Comparison of ENCODE assay signal across 17 cellular contexts in the genomic region with DNA sequence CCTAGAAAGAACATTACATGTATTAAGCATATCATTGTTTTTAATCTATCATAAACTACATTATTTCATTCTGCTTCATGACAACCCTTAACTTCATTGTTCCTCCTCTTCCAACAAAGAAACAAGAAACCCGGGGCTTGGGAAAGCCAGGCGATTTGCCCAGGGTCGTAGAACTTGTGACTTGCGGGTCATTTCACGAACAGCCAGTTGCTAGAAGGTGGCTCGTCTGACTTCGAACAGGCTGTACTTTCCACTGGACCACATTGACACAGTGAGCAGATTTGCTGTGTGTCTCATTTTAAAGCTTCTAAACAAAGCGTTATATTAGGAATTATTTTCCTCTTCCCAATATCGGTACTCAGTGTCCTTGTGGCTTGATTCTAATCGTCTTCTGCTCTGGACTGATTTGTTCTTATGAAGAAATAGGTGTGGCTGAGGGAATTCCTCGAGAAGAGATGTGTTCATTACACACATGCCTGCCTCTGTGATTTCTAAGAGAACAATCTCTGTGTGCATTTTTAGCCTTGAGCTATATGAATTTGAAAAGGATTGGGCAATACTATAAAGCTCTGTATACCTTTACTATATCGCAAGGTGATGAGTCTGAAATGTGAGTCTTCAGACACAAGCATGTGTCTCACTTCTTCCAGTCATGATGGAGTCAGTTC.
DNase-seq lines count a peak whose midpoint lies in the region; TF ChIP-seq lines count a peak whose summit lies in the region.
"Had no signal": no experiment of that assay in that cellular context is flagged by ENCODE, and none has a peak within 500 bp of the region (broad histone marks: within the 10 kb centered on the region; RNA-seq: fewer than 3 reads in every experiment).

No MANE protein-coding gene starts in this region.

- H3K9me2 ChIP-seq in hepatocyte (replicated peaks; ENCODE audit: insufficient read depth) = no peaks in the 10 kb centered on the region

- H3K4me1 Mint-ChIP-seq in MCF 10A (ENCODE audit: insufficient read depth, unreplicated experiment) (peaks cover 18% of the 10 kb centered on the region), neural progenitor cell (peaks cover 3% of the 10 kb centered on the region)

- H4K20me1 ChIP-seq in hepatocyte (ENCODE audit: insufficient read depth, poor library complexity, severe bottlenecking) (no peaks in the 10 kb centered on the region), neural progenitor cell (ENCODE audit: low read depth) (no peaks in the 10 kb centered on the region)
- H4K20me1 ChIP-seq: BLaER1 had no signal

- H3F3A ChIP-seq in neural progenitor cell (ENCODE audit: low read depth) = no peaks in the 10 kb centered on the region

- no peak overlapping the region for H2AFZ ChIP-seq in hepatocyte
- H2AFZ ChIP-seq in neural progenitor cell (replicated peaks) = no peak overlapping the region

- DNase-seq in MCF 10A (ENCODE audit: unreplicated experiment) (peak; percentile 62), breast epithelium (ENCODE audit: low spot score in 2 of 2) (no peak), hepatocyte (ENCODE audit: low spot score) (no peak), neural progenitor cell (ENCODE audit: low spot score) (no peak), testis (peak; percentile 69), NCI-H1694 (lab: John Stamatoyannopoulos, UW) (no peak), NCI-H345 (lab: John Stamatoyannopoulos, UW) (no peak), OCI-M2 (lab: John Stamatoyannopoulos, UW; ENCODE audit: unreplicated experiment) (no peak)
- DNase-seq: DMS 273 treated with DMSO at 0.1 percent for 48 hours, HFFc6, KG1, NCI-H1092, NCI-H187, NCI-H774 had no signal

- CTCF ChIA-PET in MCF 10A (lab: Yijun Ruan, JAX) = interaction anchor here (0.6 to 2.2 kb wide), 9 partner anchors 72 to 971 kb away, joined by 3 to 9 read pairs (median 5); no protein-coding TSS in a partner anchor

- POLR2A ChIA-PET in MCF 10A (lab: Yijun Ruan, JAX) = interaction anchor here (0.6 to 2.2 kb wide), 12 partner anchors 10 to 492 kb away, joined by 3 to 7 read pairs (median 4); a partner anchor contains a TSS

- no TSS peak for BruUV-seq in MCF 10A (replicated peaks; lab: Mats Ljungman, UMichigan)

- no peaks in the 10 kb centered on the region for H3K4me1 ChIP-seq in breast epithelium
- peaks cover 6% of the 10 kb centered on the region for H3K4me1 ChIP-seq in hepatocyte (ENCODE audit: insufficient read depth)
- no peaks in the 10 kb centered on the region for H3K4me1 ChIP-seq in neural progenitor cell
- peaks cover 10% of the 10 kb centered on the region for H3K4me1 ChIP-seq in testis

- H3K27me3 ChIP-seq in breast epithelium (no peaks in the 10 kb centered on the region), hepatocyte (no peaks in the 10 kb centered on the region), neural progenitor cell (no peaks in the 10 kb centered on the region), testis (no peaks in the 10 kb centered on the region)
- H3K27me3 ChIP-seq: BLaER1 had no signal

- no peak overlapping the region for H3K4me2 ChIP-seq in hepatocyte
- no peak overlapping the region for H3K4me2 ChIP-seq in neural progenitor cell
- H3K4me2 ChIP-seq: BLaER1 had no signal

- H3K79me2 ChIP-seq in hepatocyte = no peaks in the 10 kb centered on the region
- H3K79me2 ChIP-seq in neural progenitor cell (ENCODE audit: low read depth) = no peaks in the 10 kb centered on the region

- 84% methylated on average over 12 of the region's 12 CpGs for WGBS in hepatocyte (ENCODE audit: low lambda C conversion rate, missing lambda C conversion rate)
- 26 to 39% methylated on average over 12 of the region's 12 CpGs for WGBS in testis, 2 donors

- intact Hi-C loops in MCF 10A (cut with micrococcal nuclease) = loop anchor here (2.0 kb wide), 1 partner anchor 149 kb away; a partner anchor contains a TSS
- intact Hi-C loops in breast epithelium (cut with DNase I; ENCODE audit: low total_unique reads) = no loop called here
- intact Hi-C loops in testis (cut with DNase I; ENCODE audit: low total_unique reads) = no loop called here

- H3K27ac ChIP-seq in breast epithelium (no peak overlapping the region), hepatocyte (peak overlapping the region; percentile 20), neural progenitor cell (no peak overlapping the region), testis (no peak overlapping the region)
- H3K27ac ChIP-seq: 22Rv1, BLaER1, HL-60 had no signal

- no peak overlapping the region for H3K9ac ChIP-seq in neural progenitor cell
- H3K9ac ChIP-seq: BLaER1 had no signal

- H3K4me3 ChIP-seq in breast epithelium (no peak overlapping the region), hepatocyte (no peak overlapping the region), neural progenitor cell (no peak overlapping the region), testis (no peak overlapping the region)
- H3K4me3 ChIP-seq: BLaER1 had no signal

- H3K9me3 Mint-ChIP-seq in MCF 10A (ENCODE audit: unreplicated experiment) (no peaks in the 10 kb centered on the region), neural progenitor cell (no peaks in the 10 kb centered on the region)
- H3K9me3 Mint-ChIP-seq: HFFc6 had no signal

- TF ChIP-seq POLR2A in breast epithelium (IDR thresholded peaks at IDR 0.05) = no peak
- TF ChIP-seq POLR2A in testis (IDR thresholded peaks at IDR 0.05) = no peak

- peak overlapping the region; percentile 27 for H3K4me3 Mint-ChIP-seq in MCF 10A (ENCODE audit: unreplicated experiment)
- H3K4me3 Mint-ChIP-seq in neural progenitor cell = no peak overlapping the region
- H3K4me3 Mint-ChIP-seq: HFFc6 had no signal

- H3K9me3 ChIP-seq in breast epithelium (no peaks in the 10 kb centered on the region), hepatocyte (ENCODE audit: low read depth) (no peaks in the 10 kb centered on the region), neural progenitor cell (ENCODE audit: low read depth) (no peaks in the 10 kb centered on the region), testis (no peaks in the 10 kb centered on the region)
- H3K9me3 ChIP-seq: BLaER1 had no signal

- no peaks in the 10 kb centered on the region for H3K27me3 Mint-ChIP-seq in MCF 10A (ENCODE audit: insufficient read depth, unreplicated experiment)
- H3K27me3 Mint-ChIP-seq in neural progenitor cell (ENCODE audit: insufficient read depth, low read depth) = peaks cover 2% of the 10 kb centered on the region

- H3K36me3 Mint-ChIP-seq in MCF 10A (ENCODE audit: insufficient read depth, unreplicated experiment) = peaks cover 7% of the 10 kb centered on the region
- H3K36me3 Mint-ChIP-seq in neural progenitor cell = no peaks in the 10 kb centered on the region

- TF ChIP-seq CTCF in MCF 10A (IDR thresholded peaks at IDR 0.05; ENCODE audit: unreplicated experiment) (no peak), breast epithelium (IDR thresholded peaks at IDR 0.05) (no peak), hepatocyte (IDR thresholded peaks at IDR 0.05; ENCODE audit: poor library complexity) (no peak), neural progenitor cell (IDR thresholded peaks at IDR 0.05) (no peak), testis (IDR thresholded peaks at IDR 0.05) (no peak)

- H3K27ac Mint-ChIP-seq in MCF 10A (ENCODE audit: low read depth, unreplicated experiment) (no peak overlapping the region), neural progenitor cell (peak overlapping the region; percentile 50)
- H3K27ac Mint-ChIP-seq: HFFc6 had no signal

- no peaks in the 10 kb centered on the region for H3K36me3 ChIP-seq in breast epithelium
- no peaks in the 10 kb centered on the region for H3K36me3 ChIP-seq in hepatocyte (replicated peaks; ENCODE audit: insufficient read depth, low read depth)
- no peaks in the 10 kb centered on the region for H3K36me3 ChIP-seq in neural progenitor cell
- H3K36me3 ChIP-seq in testis (ENCODE audit: low read depth, missing control alignments) = no peaks in the 10 kb centered on the region
- H3K36me3 ChIP-seq: BLaER1 had no signal

Comparison
In these comparisons a context has a peak if more than half of its experiments do, and no peak if none do; other contexts are left out.
1. DNase-seq: peak in MCF 10A (single experiment) and testis (single experiment); none in breast epithelium (0 of 2), hepatocyte (single experiment), neural progenitor cell (single experiment), NCI-H1694 (single experiment), NCI-H345 (single experiment) and OCI-M2 (single experiment).